ENCODE assay signal across 9 cellular contexts in genomic region chr3:64209866-64210609, GRCh38. TPM values are rescaled to one million over a fixed set of nuclear protein-coding genes. Genes with fewer than 3 reads are reported as not detected.
A peak's percentile ranks its signal among the peaks of the same experiment; 100 is the strongest.
DNase-seq lines count a peak whose midpoint lies in the region; ATAC-seq and TF ChIP-seq lines count a peak whose summit lies in the region.
"Had no signal": no experiment of that assay in that cellular context is flagged by ENCODE, and none has a peak within 500 bp of the region (broad histone marks: within the 10 kb centered on the region; RNA-seq: fewer than 3 reads in every experiment).

No MANE protein-coding gene starts in this region.

- ATAC-seq in left ventricle myocardium superior = peak; percentile 64
- ATAC-seq in psoas muscle = peak; percentile 28 to 89 (median 79)
- no peak for ATAC-seq in GM18870 (IDR thresholded peaks at IDR 0.05; ENCODE audit: unreplicated experiment)

- H3K4me3 ChIP-seq in ascending aorta (no peak overlapping the region), psoas muscle (no peak overlapping the region)

- H3K27ac ChIP-seq in ascending aorta (peak overlapping the region; percentile 78 to 79), psoas muscle (peak overlapping the region; percentile 34)

- WGBS in psoas muscle, 3 donors = 20 to 32% (median 21%) methylated on average over 12 of the region's 12 CpGs

- H3K9me3 ChIP-seq in ascending aorta (no peaks in the 10 kb centered on the region), psoas muscle (no peaks in the 10 kb centered on the region)

- H3K27me3 Mint-ChIP-seq in activated naive CD8-positive, alpha-beta T cell treated with anti-CD3 and anti-CD28 coated beads for 36 hours = peaks cover 3% of the 10 kb centered on the region

- H3K27ac Mint-ChIP-seq in activated naive CD8-positive, alpha-beta T cell treated with anti-CD3 and anti-CD28 coated beads for 36 hours = no peak overlapping the region
- H3K27ac Mint-ChIP-seq: CD8-positive, alpha-beta memory T cell had no signal

- intact Hi-C loops in ascending aorta (cut with DNase I) = loop anchor here (2.0 kb wide), 2 partner anchors 15 to 21 kb away; partner anchors contain the start of gene PRICKLE2
- intact Hi-C loops in left ventricle myocardium superior (cut with micrococcal nuclease) = no loop called here
- intact Hi-C loops in psoas muscle (cut with DNase I) = no loop called here

- H3K9me3 Mint-ChIP-seq in activated naive CD8-positive, alpha-beta T cell treated with anti-CD3 and anti-CD28 coated beads for 36 hours = no peaks in the 10 kb centered on the region
- H3K9me3 Mint-ChIP-seq: CD8-positive, alpha-beta memory T cell had no signal

- H3K4me1 Mint-ChIP-seq in activated naive CD8-positive, alpha-beta T cell treated with anti-CD3 and anti-CD28 coated beads for 36 hours = no peaks in the 10 kb centered on the region
- H3K4me1 Mint-ChIP-seq: CD8-positive, alpha-beta memory T cell had no signal

- H3K36me3 Mint-ChIP-seq in activated naive CD8-positive, alpha-beta T cell treated with anti-CD3 and anti-CD28 coated beads for 36 hours = no peaks in the 10 kb centered on the region
- H3K36me3 Mint-ChIP-seq: CD8-positive, alpha-beta memory T cell had no signal

- H3K27me3 ChIP-seq in ascending aorta = no peaks in the 10 kb centered on the region
- no peaks in the 10 kb centered on the region for H3K27me3 ChIP-seq in psoas muscle (ENCODE audit: insufficient read depth in 3 of 3, low read length in 2 of 3)

- H3K4me1 ChIP-seq in ascending aorta (peaks cover 0 to 37% of the 10 kb centered on the region in 2 donors), psoas muscle (peaks cover 9% of the 10 kb centered on the region)

- no peaks in the 10 kb centered on the region for H3K36me3 ChIP-seq in ascending aorta
- no peaks in the 10 kb centered on the region for H3K36me3 ChIP-seq in psoas muscle (ENCODE audit: insufficient read depth in 1 of 2, low read depth in 1 of 2)

- H3K4me3 Mint-ChIP-seq in activated naive CD8-positive, alpha-beta T cell treated with anti-CD3 and anti-CD28 coated beads for 36 hours = no peak overlapping the region
- H3K4me3 Mint-ChIP-seq: CD8-positive, alpha-beta memory T cell had no signal

- no peak for TF ChIP-seq CTCF in ascending aorta (IDR thresholded peaks at IDR 0.05)
- TF ChIP-seq CTCF in psoas muscle (IDR thresholded peaks at IDR 0.05) = no peak

- DNase-seq in DMS 273 (lab: John Stamatoyannopoulos, UW; ENCODE audit: unreplicated experiment) (peak; percentile 91), ascending aorta (ENCODE audit: low spot score in 2 of 2) (peak; percentile 40 to 90), left ventricle myocardium superior (peak; percentile 80), psoas muscle (peak; percentile 80 to 84), NCI-H1048 (lab: John Stamatoyannopoulos, UW) (no peak), ecto neural progenitor cell (ENCODE audit: low spot score) (no peak)
- DNase-seq in activated naive CD8-positive, alpha-beta T cell treated with anti-CD3 and anti-CD28 coated beads for 36 hours = no peak
- DNase-seq: CD8-positive, alpha-beta memory T cell had no signal

RNA-seq across cellular contexts. Expression of gene PRICKLE2, which starts 15.2 kb away (rescaled TPM):
- total RNA-seq in ascending aorta (24.7 TPM), left ventricle myocardium superior (4.1 TPM), psoas muscle (1 to 10 TPM; 2.2 to 4.9 (median 3.1) TPM)
- polyA plus RNA-seq in psoas muscle = under 1 TPM; 0.34 to 0.95 (median 0.92) TPM
- total RNA-seq in activated naive CD8-positive, alpha-beta T cell treated with anti-CD3 and anti-CD28 coated beads for 36 hours = not detected
- total RNA-seq: CD8-positive, alpha-beta memory T cell had no signal
- polyA plus RNA-seq: CD8-positive, alpha-beta memory T cell had no signal

Comparison
In these comparisons a context has a peak if more than half of its experiments do, and no peak if none do; other contexts are left out.
1. DNase-seq: peak in DMS 273 (single experiment), ascending aorta (2 of 2), left ventricle myocardium superior (single experiment) and psoas muscle (2 of 2); none in activated naive CD8-positive, alpha-beta T cell treated with anti-CD3 and anti-CD28 coated beads for 36 hours (single experiment), NCI-H1048 (single experiment) and ecto neural progenitor cell (single experiment).